Comparison of ENCODE assay signal across 19 cellular contexts in genomic region chr3:178971614-178972013, GRCh38.
DNase-seq lines count a peak whose midpoint lies in the region; ATAC-seq, FAIRE-seq and TF ChIP-seq lines count a peak whose summit lies in the region.
"Had no signal": no experiment of that assay in that cellular context is flagged by ENCODE, and none has a peak within 500 bp of the region (broad histone marks: within the 10 kb centered on the region; RNA-seq: fewer than 3 reads in every experiment).

No MANE protein-coding gene starts in this region.

- peak; percentile 6 for FAIRE-seq in H54 (lab: Jason Lieb, UNC)

- no peak for TF ChIP-seq POLR2A in H54 (IDR thresholded peaks at IDR 0.05; ENCODE audit: low read depth, low read length)
- TF ChIP-seq POLR2A in erythroblast (IDR thresholded peaks at IDR 0.05; ENCODE audit: low read length) = no peak

- no peaks in the 10 kb centered on the region for H3K27me3 ChIP-seq in BE2C
- H3K27me3 ChIP-seq: heart left ventricle, vagina had no signal

- ATAC-seq in GM21528 (IDR thresholded peaks at IDR 0.05; ENCODE audit: low FRiP score, unreplicated experiment) (no peak), GM18517 (IDR thresholded peaks at IDR 0.05; ENCODE audit: unreplicated experiment) (no peak)
- ATAC-seq: activated CD4-positive, alpha-beta T cell treated with anti-CD3 and anti-CD28 coated beads for 36 hours; heart left ventricle; natural killer cell treated with Interleukin-12 subunit alpha and Interleukin-12 subunit beta and Interleukin-15 and Interleukin-18, amount 100 ng/mL, for 72 hours had no signal

- H3K9me3 ChIP-seq in BE2C = no peaks in the 10 kb centered on the region
- H3K9me3 ChIP-seq: vagina had no signal

- no peak for TF ChIP-seq CTCF in BE2C (IDR thresholded peaks at IDR 0.05; ENCODE audit: low read depth, low read length)

- no peak overlapping the region for H3K4me3 ChIP-seq in BE2C (ENCODE audit: low read depth, low read length)
- H3K4me3 ChIP-seq: heart left ventricle, vagina had no signal

- in situ Hi-C loops in Caki2 (cut with HindIII; ENCODE audit: low pct_unique_long_range_greater_than_20kb, low sequenced_read_pairs) = no loop called here

- H3K36me3 ChIP-seq in BE2C = no peaks in the 10 kb centered on the region
- H3K36me3 ChIP-seq: heart left ventricle, vagina had no signal

- H3K4me1 ChIP-seq in BE2C = no peaks in the 10 kb centered on the region

- DNase-seq in Caki2 (ENCODE audit: low read depth) (peak; percentile 8), H54 (ENCODE audit: insufficient read length, low spot score) (no peak), RPMI7951 (ENCODE audit: low read depth) (peak; percentile 31), erythroblast (lab: John Stamatoyannopoulos, UW) (peak; percentile 19 to 60), BE2C (no peak), amygdala (lab: John Stamatoyannopoulos, UW) (no peak)
- DNase-seq: activated CD4-positive, alpha-beta T cell treated with anti-CD3 and anti-CD28 coated beads for 36 hours; CD4-positive, alpha-beta T cell; DND-41; effector memory CD4-positive, alpha-beta T cell; HCEC 1CT; heart left ventricle; NCI-H1417; stimulated activated CD4-positive, alpha-beta T cell treated with anti-CD3 and anti-CD28 coated beads, Interleukin-4, amount 100 ng/mL, for 4 hours; substantia nigra had no signal

Comparison
In these comparisons a context has a peak if more than half of its experiments do, and no peak if none do; other contexts are left out.
1. DNase-seq: peak in Caki2 (single experiment), RPMI7951 (single experiment) and erythroblast (2 of 2); none in H54 (single experiment), BE2C (single experiment) and amygdala (0 of 56).